ENCODE assay signal across 14 cellular contexts in genomic region chr4:76233534-76233933, GRCh38. TPM values are rescaled to one million over a fixed set of nuclear protein-coding genes. Genes with fewer than 3 reads are reported as not detected.
DNase-seq lines count a peak whose midpoint lies in the region; ATAC-seq and TF ChIP-seq lines count a peak whose summit lies in the region.
"Had no signal": no experiment of that assay in that cellular context is flagged by ENCODE, and none has a peak within 500 bp of the region (broad histone marks: within the 10 kb centered on the region; RNA-seq: fewer than 3 reads in every experiment).

No MANE protein-coding gene starts in this region.

- peaks cover 16% of the 10 kb centered on the region for H3K4me1 Mint-ChIP-seq in nephron progenitor cell
- H3K4me1 Mint-ChIP-seq in T-cell, result no peaks in the 10 kb centered on the region
- H3K4me1 Mint-ChIP-seq: activated CD4-positive, alpha-beta T cell treated with anti-CD3 and anti-CD28 coated beads, Interleukin-2, amount 10 ng/mL, durations not matched to agents 24 days and 14 days; B cell; stimulated activated naive B cell treated with anti-CD40 and anti-IgM and Interleukin-4, amounts not matched to agents 10 μg/mL and 1 μg/mL and 100 μg/mL, for 72 hours had no signal

- CTCF ChIA-PET in T-cell (lab: Charles Lee), result interaction anchor here in 1 of 2 donors (0.6 kb wide), 1 partner anchor 384 kb away, joined by 3 read pairs; no protein-coding TSS in a partner anchor

- TF ChIP-seq CTCF in esophagus squamous epithelium (IDR thresholded peaks at IDR 0.05), result no peak
- no peak for TF ChIP-seq CTCF in nephron progenitor cell (IDR thresholded peaks at IDR 0.05)

- TF ChIP-seq POLR2A in esophagus squamous epithelium (IDR thresholded peaks at IDR 0.05), result no peak

- H3K4me3 Mint-ChIP-seq in nephron progenitor cell (peak overlapping the region; percentile 11), T-cell (no peak overlapping the region)
- H3K4me3 Mint-ChIP-seq: activated CD4-positive, alpha-beta T cell treated with anti-CD3 and anti-CD28 coated beads, Interleukin-2, amount 10 ng/mL, durations not matched to agents 24 days and 14 days; activated T-cell treated with anti-CD3 and anti-CD28 coated beads, Interleukin-2, amount 50 U/mL, for 24 hours; B cell; dendritic cell treated with granulocyte-macrophage colony-stimulating factor and Interleukin-4, amounts not matched to agents 40 ng/mL and 50 ng/mL, for 4 days; stimulated activated naive B cell treated with anti-CD40 and anti-IgM and Interleukin-4, amounts not matched to agents 10 μg/mL and 1 μg/mL and 100 μg/mL, for 72 hours had no signal

- no peaks in the 10 kb centered on the region for H3K4me1 ChIP-seq in NT2/D1 (ENCODE audit: insufficient read depth, insufficient read length)
- peaks cover 7 to 48% (median 13%) of the 10 kb centered on the region in 3 donors for H3K4me1 ChIP-seq in esophagus squamous epithelium

- intact Hi-C loops in esophagus squamous epithelium (cut with DNase I), result no loop called here

- H3K36me3 ChIP-seq in NT2/D1 (ENCODE audit: insufficient read depth, insufficient read length, low read length), result peaks cover 24% of the 10 kb centered on the region
- H3K36me3 ChIP-seq in esophagus squamous epithelium, result no peaks in the 10 kb centered on the region

- peak; percentile 27 for DNase-seq in EH (ENCODE audit: low read depth)
- DNase-seq in NT2/D1 (ENCODE audit: low read depth, low spot score), result no peak
- DNase-seq in esophagus squamous epithelium (lab: John Stamatoyannopoulos, UW), result no peak
- DNase-seq in nephron progenitor cell, result no peak
- no peak for DNase-seq in T-cell
- DNase-seq in NOMO-1 treated with dmso at 0.1 percent for 144 hours (lab: John Stamatoyannopoulos, UW; ENCODE audit: unreplicated experiment), result no peak
- no peak for DNase-seq in UCSD-AML1 (lab: John Stamatoyannopoulos, UW; ENCODE audit: unreplicated experiment)
- DNase-seq: activated CD4-positive, alpha-beta T cell treated with anti-CD3 and anti-CD28 coated beads, Interleukin-2, amount 10 ng/mL, durations not matched to agents 24 days and 14 days; activated T-cell treated with anti-CD3 and anti-CD28 coated beads, Interleukin-2, amount 50 U/mL, for 24 hours; stimulated activated naive B cell treated with anti-CD40 and anti-IgM and Interleukin-4, amounts not matched to agents 10 μg/mL and 1 μg/mL and 100 μg/mL, for 72 hours; SW 1271 had no signal

- H3K9me3 ChIP-seq in NT2/D1 (ENCODE audit: insufficient read depth, low read length) (peaks cover 33% of the 10 kb centered on the region), esophagus squamous epithelium (peaks cover 0 to 3% (median 0%) of the 10 kb centered on the region in 3 donors)

- H3K27me3 ChIP-seq in NT2/D1 (ENCODE audit: insufficient read depth, insufficient read length) (no peaks in the 10 kb centered on the region), esophagus squamous epithelium (no peaks in the 10 kb centered on the region)

- ATAC-seq in T-cell (replicated peaks in 1 of 4) (no peak), GM19463 (IDR thresholded peaks at IDR 0.05; ENCODE audit: unreplicated experiment) (no peak)
- ATAC-seq: stimulated activated naive B cell treated with anti-CD40 and anti-IgM and Interleukin-4, amounts not matched to agents 10 μg/mL and 1 μg/mL and 100 μg/mL, for 72 hours had no signal

- WGBS in esophagus squamous epithelium, 2 donors, result 21 to 37% methylated on average over 2 of the region's 2 CpGs

- POLR2A ChIA-PET in T-cell (lab: Charles Lee), result no interaction called here

- H3K9me3 Mint-ChIP-seq in nephron progenitor cell, result peaks cover 44% of the 10 kb centered on the region
- peaks cover 12 to 20% (median 15%) of the 10 kb centered on the region in 3 donors for H3K9me3 Mint-ChIP-seq in T-cell

- H3K9ac ChIP-seq in NT2/D1 (ENCODE audit: insufficient read length, low read depth), result peak overlapping the region; percentile 61

- H3K27ac Mint-ChIP-seq in nephron progenitor cell (no peak overlapping the region), T-cell (no peak overlapping the region)
- H3K27ac Mint-ChIP-seq: activated CD4-positive, alpha-beta T cell treated with anti-CD3 and anti-CD28 coated beads, Interleukin-2, amount 10 ng/mL, durations not matched to agents 24 days and 14 days; activated T-cell treated with anti-CD3 and anti-CD28 coated beads, Interleukin-2, amount 50 U/mL, for 24 hours; B cell; dendritic cell treated with granulocyte-macrophage colony-stimulating factor and Interleukin-4, amounts not matched to agents 40 ng/mL and 50 ng/mL, for 4 days; stimulated activated naive B cell treated with anti-CD40 and anti-IgM and Interleukin-4, amounts not matched to agents 10 μg/mL and 1 μg/mL and 100 μg/mL, for 72 hours had no signal

- peak overlapping the region; percentile 54 for H3K4me3 ChIP-seq in NT2/D1 (ENCODE audit: insufficient read length, low read depth)
- peak overlapping the region; percentile 14 to 45 (median 22) for H3K4me3 ChIP-seq in esophagus squamous epithelium

- H3K27me3 Mint-ChIP-seq in nephron progenitor cell (ENCODE audit: low read depth, poor library complexity), result peaks cover 9% of the 10 kb centered on the region
- H3K27me3 Mint-ChIP-seq in T-cell, result peaks cover 0 to 4% of the 10 kb centered on the region in 2 donors

- H3K27ac ChIP-seq in esophagus squamous epithelium, result peak overlapping the region in 3 of 4 donors; percentile 62 to 74 (median 71)

- H3K36me3 Mint-ChIP-seq in nephron progenitor cell (ENCODE audit: low read depth) (peaks cover 13% of the 10 kb centered on the region), T-cell (peaks cover 6% of the 10 kb centered on the region)

RNA-seq across cellular contexts. Expression of gene FAM47E, which starts 18.0 kb away (rescaled TPM):
- under 1 TPM in 2 of 4 donors, not detected in 2; 0.44 to 0.76 TPM for total RNA-seq in esophagus squamous epithelium
- total RNA-seq in T-cell, result under 1 TPM in 1 of 5 donors, not detected in 4; 0.19 TPM
- total RNA-seq: activated CD4-positive, alpha-beta T cell treated with anti-CD3 and anti-CD28 coated beads, Interleukin-2, amount 10 ng/mL, durations not matched to agents 24 days and 14 days had no signal

RNA-seq across cellular contexts. Expression of gene SCARB2, which starts 19.9 kb away (rescaled TPM):
- total RNA-seq in esophagus squamous epithelium (10 to 100 TPM; 50.3 to 91.2 (median 72.8) TPM), T-cell (10 to 100 TPM; 20.9 to 37.3 (median 23.2) TPM)
